In genomic region chr12:24922109-24922508, GRCh38 we compare ENCODE assay signal across 12 cellular contexts. TPM values are rescaled to one million over a fixed set of nuclear protein-coding genes. Genes with fewer than 3 reads are reported as not detected.
DNase-seq lines count a peak whose midpoint lies in the region; ATAC-seq and TF ChIP-seq lines count a peak whose summit lies in the region.
"Had no signal": no experiment of that assay in that cellular context is flagged by ENCODE, and none has a peak within 500 bp of the region (broad histone marks: within the 10 kb centered on the region; RNA-seq: fewer than 3 reads in every experiment).

No MANE protein-coding gene starts in this region.

- TF ChIP-seq CTCF in MCF 10A (IDR thresholded peaks at IDR 0.05; ENCODE audit: unreplicated experiment), result no peak
- no peak for TF ChIP-seq CTCF in breast epithelium (IDR thresholded peaks at IDR 0.05)
- TF ChIP-seq CTCF in mammary epithelial cell (conservative IDR thresholded peaks at IDR 0.05 in 1 of 2, IDR thresholded peaks at IDR 0.05 in 1 of 2; ENCODE audit: extremely low read depth in 1 of 2, insufficient read depth in 1 of 2, low read depth in 1 of 2, low read length in 2 of 2), result no peak
- no peak for TF ChIP-seq CTCF in CD4-positive, alpha-beta T cell (IDR thresholded peaks at IDR 0.05)

- no peak for TF ChIP-seq POLR2A in breast epithelium (IDR thresholded peaks at IDR 0.05)

- no peaks in the 10 kb centered on the region for H3K27me3 Mint-ChIP-seq in MCF 10A (ENCODE audit: insufficient read depth, unreplicated experiment)
- H3K27me3 Mint-ChIP-seq in stimulated activated naive CD8-positive, alpha-beta T cell treated with anti-CD3 and anti-CD28 coated beads, Interleukin-15, amount 100 ng/mL, for 72 hours, result no peaks in the 10 kb centered on the region
- H3K27me3 Mint-ChIP-seq in CD4-positive, alpha-beta T cell, result no peaks in the 10 kb centered on the region
- H3K27me3 Mint-ChIP-seq: progenitor cell of endocrine pancreas had no signal

- ATAC-seq in stimulated activated naive CD8-positive, alpha-beta T cell treated with anti-CD3 and anti-CD28 coated beads, Interleukin-15, amount 100 ng/mL, for 72 hours, result peak; percentile 74
- no peak for ATAC-seq in CD4-positive, alpha-beta T cell (ENCODE audit: poor library complexity)
- ATAC-seq in Right ventricle myocardium superior (ENCODE audit: poor library complexity), result no peak

- H3K27me3 ChIP-seq in breast epithelium, result no peaks in the 10 kb centered on the region
- no peaks in the 10 kb centered on the region for H3K27me3 ChIP-seq in Karpas-422 (ENCODE audit: low read length)
- no peaks in the 10 kb centered on the region for H3K27me3 ChIP-seq in mammary epithelial cell (ENCODE audit: insufficient read depth, low read length)
- H3K27me3 ChIP-seq in CD4-positive, alpha-beta T cell (ENCODE audit: control insufficient read depth, insufficient read depth, low read length), result no peaks in the 10 kb centered on the region
- H3K27me3 ChIP-seq: brain microvascular endothelial cell had no signal

- H3K9me3 ChIP-seq in breast epithelium, result no peaks in the 10 kb centered on the region
- no peaks in the 10 kb centered on the region for H3K9me3 ChIP-seq in Karpas-422 (ENCODE audit: low read length)
- H3K9me3 ChIP-seq in mammary epithelial cell (replicated peaks; ENCODE audit: insufficient read depth, low read length), result no peaks in the 10 kb centered on the region
- no peaks in the 10 kb centered on the region for H3K9me3 ChIP-seq in CD4-positive, alpha-beta T cell (ENCODE audit: control insufficient read depth, low read length)

- H3K4me3 ChIP-seq in breast epithelium (no peak overlapping the region), Karpas-422 (ENCODE audit: low read length) (no peak overlapping the region), mammary epithelial cell (replicated peaks in 1 of 3; ENCODE audit: insufficient read depth in 1 of 3, low read depth in 2 of 3, low read length in 3 of 3) (no peak overlapping the region)

- H3K27ac ChIP-seq in breast epithelium (no peak overlapping the region), Karpas-422 (ENCODE audit: low read length) (no peak overlapping the region), mammary epithelial cell (ENCODE audit: insufficient read depth, low read depth, low read length) (peak overlapping the region; percentile 40)
- no peak overlapping the region for H3K27ac ChIP-seq in CD4-positive, alpha-beta T cell (ENCODE audit: low read depth, low read length)
- H3K27ac ChIP-seq: brain microvascular endothelial cell had no signal

- no TSS peak for BruUV-seq in MCF 10A (replicated peaks; lab: Mats Ljungman, UMichigan)
- TSS peak; percentile 69 for BruUV-seq in mammary epithelial cell (replicated peaks; lab: Mats Ljungman, UMichigan)

- intact Hi-C loops in MCF 10A (cut with micrococcal nuclease), result no loop called here
- intact Hi-C loops in breast epithelium (cut with DNase I; ENCODE audit: low total_unique reads), result no loop called here
- intact Hi-C loops in mammary epithelial cell (cut with micrococcal nuclease), result no loop called here
- intact Hi-C loops in CD4-positive, alpha-beta T cell (cut with DNase I, micrococcal nuclease), result no loop called here
- intact Hi-C loops in Right ventricle myocardium superior (cut with DNase I), result no loop called here

- H3K4me3 Mint-ChIP-seq in MCF 10A (ENCODE audit: unreplicated experiment), result no peak overlapping the region
- H3K4me3 Mint-ChIP-seq in stimulated activated naive CD8-positive, alpha-beta T cell treated with anti-CD3 and anti-CD28 coated beads, Interleukin-15, amount 100 ng/mL, for 72 hours, result peak overlapping the region in 1 of 2 donors; percentile 55
- no peak overlapping the region for H3K4me3 Mint-ChIP-seq in CD4-positive, alpha-beta T cell

- H3K79me2 ChIP-seq in Karpas-422 (ENCODE audit: low read length), result peaks cover 84% of the 10 kb centered on the region
- no peaks in the 10 kb centered on the region for H3K79me2 ChIP-seq in mammary epithelial cell (ENCODE audit: insufficient read depth, low read length)

- H3K36me3 ChIP-seq in breast epithelium (no peaks in the 10 kb centered on the region), Karpas-422 (ENCODE audit: insufficient read depth, low read length) (0 out of 2 replicates have a peak, but pooled peaks cover 3% of the 10 kb centered on the region), mammary epithelial cell (ENCODE audit: insufficient read depth, low read length) (no peaks in the 10 kb centered on the region)
- H3K36me3 ChIP-seq: brain microvascular endothelial cell had no signal

- CTCF ChIA-PET in MCF 10A (lab: Yijun Ruan, JAX) (no interaction called here), mammary epithelial cell (lab: Charles Lee; ENCODE audit: low non-redundant PET) (no interaction called here)
- CTCF ChIA-PET in CD4-positive, alpha-beta T cell (lab: Charles Lee), result no interaction called here

- in situ Hi-C loops in mammary epithelial cell (cut with MboI; ENCODE audit: low sequenced_read_pairs in 2 of 2), result no loop called here

- DNase-seq in MCF 10A (ENCODE audit: unreplicated experiment), result peak; percentile 53
- DNase-seq in breast epithelium (ENCODE audit: low spot score in 2 of 2), result no peak
- DNase-seq in Karpas-422, result peak; percentile 54
- DNase-seq in mammary epithelial cell, result peak; percentile 66
- DNase-seq in stimulated activated naive CD8-positive, alpha-beta T cell treated with anti-CD3 and anti-CD28 coated beads, Interleukin-15, amount 100 ng/mL, for 72 hours, result peak; percentile 23 to 24
- DNase-seq in CD4-positive, alpha-beta T cell, result no peak
- DNase-seq in foreskin melanocyte, result no peak
- DNase-seq in Right ventricle myocardium superior, result no peak
- DNase-seq: brain microvascular endothelial cell, DND-41, NCI-H1436 treated with DMSO at 0.1 percent for 48 hours had no signal

- no peak overlapping the region for H3K27ac Mint-ChIP-seq in MCF 10A (ENCODE audit: low read depth, unreplicated experiment)
- H3K27ac Mint-ChIP-seq in stimulated activated naive CD8-positive, alpha-beta T cell treated with anti-CD3 and anti-CD28 coated beads, Interleukin-15, amount 100 ng/mL, for 72 hours, result peak overlapping the region; percentile 89 to 97
- H3K27ac Mint-ChIP-seq in CD4-positive, alpha-beta T cell, result no peak overlapping the region
- H3K27ac Mint-ChIP-seq: progenitor cell of endocrine pancreas had no signal

- H3K4me1 Mint-ChIP-seq in MCF 10A (ENCODE audit: insufficient read depth, unreplicated experiment), result peaks cover 15% of the 10 kb centered on the region
- H3K4me1 Mint-ChIP-seq in stimulated activated naive CD8-positive, alpha-beta T cell treated with anti-CD3 and anti-CD28 coated beads, Interleukin-15, amount 100 ng/mL, for 72 hours, result peaks cover 46% of the 10 kb centered on the region
- H3K4me1 Mint-ChIP-seq in CD4-positive, alpha-beta T cell (ENCODE audit: low read depth), result no peaks in the 10 kb centered on the region

- no peaks in the 10 kb centered on the region for H3K4me1 ChIP-seq in breast epithelium
- H3K4me1 ChIP-seq in Karpas-422 (ENCODE audit: low read length), result peaks cover 17% of the 10 kb centered on the region
- peaks cover 18% of the 10 kb centered on the region for H3K4me1 ChIP-seq in mammary epithelial cell (ENCODE audit: insufficient read depth, low read length)

- dilution Hi-C loops in mammary epithelial cell (cut with HindIII; ENCODE audit: low sequenced_read_pairs), result no loop called here

- no peaks in the 10 kb centered on the region for H3K9me2 ChIP-seq in Karpas-422 (replicated peaks; ENCODE audit: insufficient read depth, low read length)

- no peaks in the 10 kb centered on the region for H4K20me1 ChIP-seq in Karpas-422 (ENCODE audit: insufficient read depth, low read depth, low read length)
- no peaks in the 10 kb centered on the region for H4K20me1 ChIP-seq in mammary epithelial cell (ENCODE audit: insufficient read depth, low read length)

- H3K9me3 Mint-ChIP-seq in MCF 10A (ENCODE audit: unreplicated experiment), result no peaks in the 10 kb centered on the region
- H3K9me3 Mint-ChIP-seq in stimulated activated naive CD8-positive, alpha-beta T cell treated with anti-CD3 and anti-CD28 coated beads, Interleukin-15, amount 100 ng/mL, for 72 hours, result peaks cover 0 to 4% of the 10 kb centered on the region in 2 donors
- H3K9me3 Mint-ChIP-seq in CD4-positive, alpha-beta T cell, result no peaks in the 10 kb centered on the region

- no peaks in the 10 kb centered on the region for H3K36me3 Mint-ChIP-seq in MCF 10A (ENCODE audit: insufficient read depth, unreplicated experiment)
- no peaks in the 10 kb centered on the region for H3K36me3 Mint-ChIP-seq in CD4-positive, alpha-beta T cell (ENCODE audit: low read depth)

- H2AFZ ChIP-seq in Karpas-422 (ENCODE audit: low read length) (no peak overlapping the region), mammary epithelial cell (ENCODE audit: low read depth, low read length) (no peak overlapping the region)

- H3K4me2 ChIP-seq in Karpas-422 (ENCODE audit: low read depth, low read length, poor library complexity, severe bottlenecking), result no peak overlapping the region
- peak overlapping the region; percentile 60 for H3K4me2 ChIP-seq in mammary epithelial cell (ENCODE audit: insufficient read depth, low read depth, low read length)

- POLR2A ChIA-PET in MCF 10A (lab: Yijun Ruan, JAX), result no interaction called here
- POLR2A ChIA-PET in CD4-positive, alpha-beta T cell (lab: Charles Lee), result no interaction called here

- WGBS in mammary epithelial cell (ENCODE audit: low coverage, missing lambda C conversion rate), result 61% methylated on average over 6 of the region's 6 CpGs

- H3K9ac ChIP-seq in Karpas-422 (ENCODE audit: low read length), result no peak overlapping the region
- no peak overlapping the region for H3K9ac ChIP-seq in mammary epithelial cell (ENCODE audit: insufficient read depth, low read length)

RNA-seq across cellular contexts. Expression of gene BCAT1, which starts 26.8 kb away (rescaled TPM):
- total RNA-seq in MCF 10A (2022) (0.12 and 0.20 TPM in 2 replicates), breast epithelium (10 to 100 TPM in 2 of 3 donors, 1 to 10 TPM in 1; 8.8 to 35.8 (median 12.1) TPM), mammary epithelial cell (10 to 100 TPM in 1 of 2 donors, 1 to 10 TPM in 1; 5.8 to 35.5 TPM), Right ventricle myocardium superior (5.1 TPM)
- total RNA-seq in Karpas-422 (2014; rRNA removed; shearing (Covaris generic); ENCODE audit: low replicate concordance), result 183 and 190 TPM in 2 replicates
- 2.6 TPM for polyA plus RNA-seq in mammary epithelial cell
- polyA minus RNA-seq in mammary epithelial cell, result 31.8 TPM
- under 1 TPM; 0.34 to 0.91 TPM for total RNA-seq in CD4-positive, alpha-beta T cell

Comparison
In these comparisons a context has a peak if more than half of its experiments do, and no peak if none do; other contexts are left out.
1. DNase-seq: peak in MCF 10A (single experiment), Karpas-422 (single experiment), mammary epithelial cell (single experiment) and stimulated activated naive CD8-positive, alpha-beta T cell treated with anti-CD3 and anti-CD28 coated beads, Interleukin-15, amount 100 ng/mL, for 72 hours (2 of 2); none in breast epithelium (0 of 2), CD4-positive, alpha-beta T cell (0 of 10), foreskin melanocyte (single experiment) and Right ventricle myocardium superior (single experiment).
2. H3K27ac Mint-ChIP-seq: peak in stimulated activated naive CD8-positive, alpha-beta T cell treated with anti-CD3 and anti-CD28 coated beads, Interleukin-15, amount 100 ng/mL, for 72 hours (2 of 2); none in MCF 10A (single experiment) and CD4-positive, alpha-beta T cell (single experiment).